11 cellular contexts compared by ENCODE assay signal in the genomic region with DNA sequence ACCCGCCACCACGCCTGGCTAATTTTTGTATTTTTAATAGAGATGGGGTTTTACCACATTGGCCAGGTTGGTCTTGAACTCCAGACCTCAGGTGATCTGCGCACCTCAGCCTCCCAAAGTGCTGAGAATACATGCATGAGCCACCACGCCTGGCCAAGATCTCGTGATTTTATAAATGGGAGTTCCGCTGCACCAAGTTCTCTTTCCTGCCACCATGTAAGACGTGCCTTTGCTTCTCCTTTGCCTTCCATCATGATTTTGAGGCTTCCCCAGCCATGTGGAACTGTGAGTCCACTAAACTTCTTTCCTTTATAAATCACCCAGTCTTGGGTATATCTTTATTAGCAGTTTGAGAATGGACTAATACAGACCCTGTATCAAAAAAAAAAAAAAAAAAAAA. TPM values are rescaled to one million over a fixed set of nuclear protein-coding genes. Genes with fewer than 3 reads are reported as not detected.
DNase-seq lines count a peak whose midpoint lies in the region; ATAC-seq, FAIRE-seq and TF ChIP-seq lines count a peak whose summit lies in the region.
"Not testable (repeated sequence)": the region's sequence is repeated elsewhere in the genome, so short reads cannot be mapped to it uniquely, and the experiment has no call there.
"Had no signal": no experiment of that assay in that cellular context is flagged by ENCODE, and none has a peak within 500 bp of the region (broad histone marks: within the 10 kb centered on the region; RNA-seq: fewer than 3 reads in every experiment).

No MANE protein-coding gene starts in this region.

- H3K27ac Mint-ChIP-seq in endodermal cell, result not testable (repeated sequence)

- not testable (repeated sequence) for H3K27ac ChIP-seq in WERI-Rb-1; K562 (ENCODE audit: extremely low read depth, low read depth, low read length); endodermal cell (ENCODE audit: low read depth, low read length); sigmoid colon; tibial artery

- not testable (repeated sequence) for FAIRE-seq in K562 (lab: Jason Lieb, UNC)

- not testable (repeated sequence) for TF ChIP-seq EP300 in K562 (IDR thresholded peaks at IDR 0.05; ENCODE audit: low read length); sigmoid colon (IDR thresholded peaks at IDR 0.05)

- TF ChIP-seq POLR2A in K562 (conservative IDR thresholded peaks at IDR 0.05); sigmoid colon (IDR thresholded peaks at IDR 0.05): not testable (repeated sequence)

- not testable (repeated sequence) for H3K4me1 ChIP-seq in K562 (replicated peaks in 1 of 2; ENCODE audit: control insufficient read depth in 2 of 2, insufficient read depth in 2 of 2, low read length in 2 of 2); endodermal cell (ENCODE audit: control insufficient read depth, insufficient read depth, low read length); tibial artery
- H3K4me1 ChIP-seq in sigmoid colon, result peaks cover 0 to 44% (median 32%) of the 10 kb centered on the region in 4 donors

- H3K4me2 ChIP-seq in K562 (ENCODE audit: insufficient read depth, low read length), result not testable (repeated sequence)

- H2AFZ ChIP-seq in K562 (ENCODE audit: low read depth, low read length), result not testable (repeated sequence)

- peaks cover 13% of the 10 kb centered on the region for H3K9me3 Mint-ChIP-seq in endodermal cell

- CTCF ChIA-PET in K562 (lab: Yijun Ruan, JAX; ENCODE audit: low intra/inter-chr PET ratio), result not testable (repeated sequence)

- not testable (repeated sequence) for H3K9me3 ChIP-seq in WERI-Rb-1 (ENCODE audit: severe bottlenecking); K562 (replicated peaks; ENCODE audit: control insufficient read depth, insufficient read depth, low read depth, low read length); endodermal cell (ENCODE audit: control insufficient read depth, low read length); sigmoid colon; tibial artery

- not testable (repeated sequence) for H3K4me1 Mint-ChIP-seq in endodermal cell

- not testable (repeated sequence) for H3K4me3 ChIP-seq in WERI-Rb-1 (ENCODE audit: low read depth, low read length); K562; endodermal cell (ENCODE audit: low read length); sigmoid colon; tibial artery

- H3K36me3 Mint-ChIP-seq in endodermal cell (ENCODE audit: low read depth), result not testable (repeated sequence)

- H3K9ac ChIP-seq in K562 (ENCODE audit: insufficient read depth in 1 of 2, low read depth in 2 of 2, low read length in 2 of 2); endodermal cell (ENCODE audit: extremely low read depth, low read length, poor library complexity, severe bottlenecking): not testable (repeated sequence)

- not testable (repeated sequence) for ATAC-seq in K562

- BruUV-seq in K562 (replicated peaks; lab: Mats Ljungman, UMichigan), result not testable (repeated sequence)

- H3K9me1 ChIP-seq in K562 (ENCODE audit: control insufficient read depth, insufficient read depth, low read length), result not testable (repeated sequence)

- H3K27me3 ChIP-seq in WERI-Rb-1 (ENCODE audit: insufficient read depth, low read depth, severe bottlenecking); endodermal cell (ENCODE audit: control insufficient read depth, insufficient read depth, low read length, poor library complexity, severe bottlenecking); sigmoid colon: not testable (repeated sequence)
- H3K27me3 ChIP-seq in K562 (ENCODE audit: control insufficient read depth in 2 of 2, insufficient read depth in 2 of 2, low read length in 2 of 2), result peaks cover 26 to 31% of the 10 kb centered on the region in 2 experiments; a peak in 4 of 5 replicates
- H3K27me3 ChIP-seq in tibial artery, result peaks cover 0 to 29% of the 10 kb centered on the region in 2 donors

- not testable (repeated sequence) for H3K4me3 Mint-ChIP-seq in endodermal cell

- in situ Hi-C loops in K562 (cut with MboI), result not testable (repeated sequence)

- peaks cover 11% of the 10 kb centered on the region for H3K27me3 Mint-ChIP-seq in endodermal cell (ENCODE audit: insufficient read depth)

- whole genome bisulfite sequencing in K562 (ENCODE audit: insufficient coverage, low coverage, missing lambda C conversion rate), result 3% methylated on average over 7 of the region's 7 CpGs
- WGBS in endodermal cell (ENCODE audit: insufficient coverage in 1 of 2, insufficient read length in 1 of 2), 2 experiments, result 95 to 97% methylated on average over 6 to 7 of the region's 7 CpGs
- WGBS in sigmoid colon, 2 donors, result 93 to 94% methylated on average over 7 of the region's 7 CpGs

- not testable (repeated sequence) for H4K20me1 ChIP-seq in K562 (replicated peaks; ENCODE audit: control insufficient read depth, insufficient read depth, low read length)

- TF ChIP-seq RAD21 in K562 (CRISPR knock-in tag; conservative IDR thresholded peaks at IDR 0.05 in 1 of 2, IDR thresholded peaks at IDR 0.05 in 1 of 2), result not testable (repeated sequence)

- H3K36me3 ChIP-seq in WERI-Rb-1; K562 (ENCODE audit: control insufficient read depth, insufficient read depth, low read length); endodermal cell (ENCODE audit: control insufficient read depth, insufficient read depth, low read length); sigmoid colon; tibial artery: not testable (repeated sequence)

- not testable (repeated sequence) for H3K79me2 ChIP-seq in K562 (ENCODE audit: control insufficient read depth, insufficient read depth, low read length)

- not testable (repeated sequence) for TF ChIP-seq CTCF in WERI-Rb-1 (IDR thresholded peaks at IDR 0.05; ENCODE audit: low read depth, low read length); K562 (IDR thresholded peaks at IDR 0.05 in 2 of 3, conservative IDR thresholded peaks at IDR 0.05 in 1 of 3; ENCODE audit: insufficient read depth in 2 of 3, low read depth in 1 of 3, low read length in 3 of 3); endodermal cell (conservative IDR thresholded peaks at IDR 0.05); sigmoid colon (IDR thresholded peaks at IDR 0.05); tibial artery (IDR thresholded peaks at IDR 0.05)

- POLR2A ChIA-PET in K562 (lab: Yijun Ruan, JAX), result interaction anchor here (0.6 kb wide), 2 partner anchors 45 to 358 kb away, joined by 3 read pairs; no protein-coding TSS in a partner anchor

- peak; percentile 2 for DNase-seq in WERI-Rb-1
- not testable (repeated sequence) for DNase-seq in K562 (ENCODE audit: extremely low read depth in 1 of 4, low spot score in 3 of 4)
- DNase-seq in endodermal cell, result peak; percentile 6
- DNase-seq in mesenteric fat pad (ENCODE audit: low spot score), result peak; percentile 59
- DNase-seq in sigmoid colon, result peak; percentile 10
- peak; percentile 16 to 32 for DNase-seq in tibial artery

- intact Hi-C loops in K562 (cut with micrococcal nuclease); sigmoid colon (cut with DNase I); tibial artery (cut with DNase I; ENCODE audit: low total_unique reads): not testable (repeated sequence)

TF ChIP-seq in K562, 482 proteins besides CTCF, POLR2A, EP300 and RAD21:
- peak; percentile 94 for TF ChIP-seq ZNF431 (CRISPR knock-in tag; IDR thresholded peaks at IDR 0.05)
- peak; percentile 20 for TF ChIP-seq ZFP36 (IDR thresholded peaks at IDR 0.05; ENCODE audit: low read depth, low read length, partially characterized antibody)
- peak; percentile 28; the same call in 1 of the 2 replicates for TF ChIP-seq TRIM28 (IDR thresholded peaks at IDR 0.05)
TF ChIP-seq in K562: peak in this region for 3; not testable (repeated sequence) for 479.

RNA-seq across cellular contexts. Expression of a gene that starts 7.4 kb away (rescaled TPM):
- 0.28 TPM in 1 of 2 replicates, not detected in the other for total RNA-seq in K562 (2011; cell fraction: chromatin; rRNA removed; ENCODE audit: low replicate concordance)
- total RNA-seq in K562 (2011; cell fraction: nucleolus; rRNA removed), result 0.13 and 0.17 TPM in 2 replicates
- total RNA-seq in K562 (2011; cell fraction: nucleoplasm; rRNA removed), result 0.15 TPM in 1 of 2 replicates, not detected in the other
- total RNA-seq in K562 (2014; rRNA removed) (not detected in 2 replicates), K562 (2014; rRNA removed; fragmentation: Illumina TruSeq; extraction: Trizol) (not detected in 2 replicates), K562 (2015; rRNA removed; fragmentation: Illumina TruSeq; extraction: Trizol) (not detected in 2 replicates), K562 (2021) (0.02 TPM in 1 of 2 replicates, not detected in the other), endodermal cell (1 to 10 TPM; 3.3 to 3.9 TPM), mesenteric fat pad (3.1 TPM), sigmoid colon (100 to 1,000 TPM in 1 of 4 donors, 10 to 100 TPM in 2, 1 to 10 TPM in 1; 8.2 to 106 (median 35.7) TPM)
- polyA plus RNA-seq in K562 (2011; rRNA removed) (0.01 TPM in 1 of 2 replicates, not detected in the other), K562 (2014; fragmentation: Illumina TruSeq; extraction: Trizol) (not detected in 2 replicates), K562 (2014; fragmentation: Nextera tagmentation; extraction: Ambion mirVana) (not detected), K562 (2014; rRNA removed) (0.01 TPM in 1 of 2 replicates, not detected in the other), sigmoid colon (10 to 100 TPM in 1 of 3 donors, 1 to 10 TPM in 2; 3.6 to 44.0 (median 6.0) TPM)
- 0.03 TPM in 2 replicates for polyA plus RNA-seq in K562 (2011; cell fraction: cytosol; rRNA removed)
- 0.06 and 0.17 TPM in 2 replicates for polyA plus RNA-seq in K562 (2011; cell fraction: nucleus; rRNA removed)
- 0.01 TPM in 1 of 2 replicates, not detected in the other for polyA plus RNA-seq in K562 (2012)
- polyA minus RNA-seq in K562 (2011; rRNA and poly(A)+ RNA removed), result 0.09 TPM in 1 of 2 replicates, not detected in the other
- polyA minus RNA-seq in K562 (2011; cell fraction: cytosol; rRNA and poly(A)+ RNA removed), result not detected in 2 replicates
- polyA minus RNA-seq in K562 (2011; cell fraction: nucleus; rRNA and poly(A)+ RNA removed), result under 0.01 TPM in 1 of 2 replicates, not detected in the other
- 0.57 TPM for polyA plus RNA-seq in endodermal cell (2013, experiment 1 of 2)
- 0.33 TPM for polyA plus RNA-seq in endodermal cell (2013, experiment 2 of 2)
- total RNA-seq: B cell; Calu3; CD4-positive, alpha-beta T cell; CD8-positive, alpha-beta T cell had no signal
- polyA plus RNA-seq: BJ had no signal
